8 cellular contexts compared by ENCODE assay signal in the genomic region with DNA sequence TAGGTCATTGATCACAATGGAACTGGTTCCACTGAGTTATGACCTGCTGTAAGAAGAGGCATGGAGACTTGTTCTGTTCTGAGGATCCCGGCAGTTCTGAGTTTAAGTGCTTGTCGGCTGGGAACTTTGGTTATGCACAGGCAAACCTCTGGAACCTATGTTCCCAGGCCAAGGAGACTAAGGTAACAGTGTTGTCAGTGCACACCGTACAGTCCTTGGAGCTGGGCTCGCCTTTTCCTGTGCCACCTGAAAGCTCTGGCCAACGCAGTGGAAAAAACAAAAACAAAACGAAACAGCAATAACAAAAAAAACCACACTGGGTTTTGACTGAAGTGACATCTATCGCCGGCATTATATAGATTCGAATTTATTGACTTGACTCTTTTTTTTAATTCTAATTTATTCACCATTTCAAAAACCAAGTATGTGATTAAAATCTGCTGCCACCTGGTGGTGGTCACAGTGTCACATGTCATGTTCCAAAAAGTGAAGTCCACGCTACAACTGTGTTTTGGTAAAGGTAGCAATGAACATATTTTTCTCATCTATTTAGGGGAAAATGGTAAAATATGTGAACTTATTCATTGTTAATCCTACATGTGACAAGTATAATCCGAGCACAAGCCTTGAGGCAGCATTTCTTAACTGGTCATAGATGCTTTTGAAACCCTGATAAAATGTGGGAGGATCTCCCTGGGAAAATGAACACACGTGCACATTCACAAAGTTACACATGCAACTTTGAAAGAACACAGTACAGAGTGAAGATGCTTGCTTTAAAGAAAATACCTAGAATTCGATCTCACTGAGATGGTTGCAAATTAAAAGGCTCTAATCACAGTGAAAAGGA.
A peak's percentile ranks its signal among the peaks of the same experiment; 100 is the strongest.
DNase-seq lines count a peak whose midpoint lies in the region; ATAC-seq and TF ChIP-seq lines count a peak whose summit lies in the region.

No MANE protein-coding gene starts in this region.

- peak; percentile 11 for DNase-seq in activated T-cell treated with anti-CD3 and anti-CD28 coated beads for 24 hours (ENCODE audit: low read depth)
- no peak for DNase-seq in activated T-cell treated with anti-CD3 and anti-CD28 coated beads, Interleukin-2, amount 50 U/mL, for 24 hours
- DNase-seq in NCI-H2171 treated with DMSO at 0.1 percent for 48 hours (lab: John Stamatoyannopoulos, UW): peak; percentile 6
- peak in 1 of 2 donors; percentile 24 for DNase-seq in ascending aorta (ENCODE audit: low spot score in 2 of 2)
- peak; percentile 78 for DNase-seq in left kidney (ENCODE audit: low read depth, low spot score)
- no peak for DNase-seq in thoracic aorta (ENCODE audit: low spot score)
- DNase-seq in D341Med (ENCODE audit: low spot score): no peak

- H3K4me3 ChIP-seq in ascending aorta (no peak overlapping the region), thoracic aorta (no peak overlapping the region)

- intact Hi-C loops in ascending aorta (cut with DNase I): no loop called here

- no peaks in the 10 kb centered on the region for H3K4me1 ChIP-seq in ascending aorta
- no peaks in the 10 kb centered on the region for H3K4me1 ChIP-seq in thoracic aorta (ENCODE audit: control insufficient read depth in 1 of 2, low read depth in 2 of 2)

- no peak overlapping the region for H3K27ac Mint-ChIP-seq in activated T-cell treated with anti-CD3 and anti-CD28 coated beads, Interleukin-2, amount 50 U/mL, for 24 hours

- TF ChIP-seq CTCF in ascending aorta (IDR thresholded peaks at IDR 0.05) (peak in 2 of 3 experiments; percentile 48 to 56), thoracic aorta (IDR thresholded peaks at IDR 0.05) (peak; percentile 57)

- H3K27ac ChIP-seq in ascending aorta (no peak overlapping the region), thoracic aorta (no peak overlapping the region)

- ATAC-seq in thoracic aorta (ENCODE audit: insufficient number of reproducible peaks, low FRiP score, low read depth) (no peak), GM21447 (IDR thresholded peaks at IDR 0.05; ENCODE audit: unreplicated experiment) (no peak)

- H3K27me3 ChIP-seq in ascending aorta (no peaks in the 10 kb centered on the region), thoracic aorta (replicated peaks; ENCODE audit: insufficient read depth) (no peaks in the 10 kb centered on the region)

- H3K4me1 Mint-ChIP-seq in activated T-cell treated with anti-CD3 and anti-CD28 coated beads, Interleukin-2, amount 50 U/mL, for 24 hours (ENCODE audit: low read depth): no peaks in the 10 kb centered on the region

- peaks cover 31% of the 10 kb centered on the region for H3K27me3 Mint-ChIP-seq in activated T-cell treated with anti-CD3 and anti-CD28 coated beads, Interleukin-2, amount 50 U/mL, for 24 hours

- no peaks in the 10 kb centered on the region for H3K36me3 Mint-ChIP-seq in activated T-cell treated with anti-CD3 and anti-CD28 coated beads, Interleukin-2, amount 50 U/mL, for 24 hours (ENCODE audit: low read depth)

- H3K36me3 ChIP-seq in ascending aorta (no peaks in the 10 kb centered on the region), thoracic aorta (no peaks in the 10 kb centered on the region)

- no peak overlapping the region for H3K4me3 Mint-ChIP-seq in activated T-cell treated with anti-CD3 and anti-CD28 coated beads, Interleukin-2, amount 50 U/mL, for 24 hours

- no peaks in the 10 kb centered on the region for H3K9me3 ChIP-seq in ascending aorta
- H3K9me3 ChIP-seq in thoracic aorta: no peaks in the 10 kb centered on the region

- peaks cover 4% of the 10 kb centered on the region for H3K9me3 Mint-ChIP-seq in activated T-cell treated with anti-CD3 and anti-CD28 coated beads, Interleukin-2, amount 50 U/mL, for 24 hours

Comparison
In these comparisons a context has a peak if more than half of its experiments do, and no peak if none do; other contexts are left out.
1. DNase-seq: peak in activated T-cell treated with anti-CD3 and anti-CD28 coated beads for 24 hours (single experiment), NCI-H2171 treated with DMSO at 0.1 percent for 48 hours (single experiment) and left kidney (single experiment); none in activated T-cell treated with anti-CD3 and anti-CD28 coated beads, Interleukin-2, amount 50 U/mL, for 24 hours (single experiment), thoracic aorta (single experiment) and D341Med (single experiment).